ENCODE assay signal across 14 cellular contexts in genomic region chr6:21749754-21750153, GRCh38.
DNase-seq lines count a peak whose midpoint lies in the region; ATAC-seq, FAIRE-seq and TF ChIP-seq lines count a peak whose summit lies in the region.
"Had no signal": no experiment of that assay in that cellular context is flagged by ENCODE, and none has a peak within 500 bp of the region (broad histone marks: within the 10 kb centered on the region; RNA-seq: fewer than 3 reads in every experiment).

No MANE protein-coding gene starts in this region.

- H4K20me1 ChIP-seq in BLaER1 treated with 17β-estradiol and CSF1 and Interleukin-3, amounts not matched to agents 10 nM and 100 nM: no peaks in the 10 kb centered on the region

- intact Hi-C loops in kidney (cut with DNase I) (no loop called here), lower leg skin (cut with DNase I; ENCODE audit: low total_unique reads) (no loop called here)

- DNase-seq in NCI-H1092 (lab: John Stamatoyannopoulos, UW) (peak; percentile 72), NCI-H524 (lab: John Stamatoyannopoulos, UW) (peak; percentile 90 to 96), 8988T (no peak), kidney (no peak), lower leg skin (ENCODE audit: low spot score in 2 of 2) (no peak)
- DNase-seq: activated CD8-positive, alpha-beta memory T cell treated with anti-CD3 and anti-CD28 coated beads, Interleukin-2, amount 50 U/mL, for 4 hours; activated naive CD4-positive, alpha-beta T cell treated with anti-CD3 and anti-CD28 coated beads for 36 hours; effector CD8-positive, alpha-beta T cell; NCI-H146; stimulated activated CD4-positive, alpha-beta T cell treated with anti-CD3 and anti-CD28 coated beads, Interleukin-12 subunit alpha, Interleukin-12 subunit beta, amount 100 ng/mL, for 4 hours had no signal

- WGBS in lower leg skin, 2 donors: 95 to 100% methylated on average over 2 of the region's 2 CpGs

- H3K27me3 ChIP-seq in BLaER1 treated with 17β-estradiol and CSF1 and Interleukin-3, amounts not matched to agents 10 nM and 100 nM: no peaks in the 10 kb centered on the region
- H3K27me3 ChIP-seq in iPS-18a (ENCODE audit: control insufficient read depth, insufficient read depth, low read length): no peaks in the 10 kb centered on the region
- H3K27me3 ChIP-seq: breast epithelium had no signal

- H3K27ac ChIP-seq in BLaER1 treated with 17β-estradiol and CSF1 and Interleukin-3, amounts not matched to agents 10 nM and 100 nM: no peak overlapping the region
- peak overlapping the region; percentile 18 for H3K27ac ChIP-seq in iPS-18a (ENCODE audit: low read length)
- no peak overlapping the region for H3K27ac ChIP-seq in kidney (ENCODE audit: low read depth in 2 of 2, low read length in 2 of 2)

- peaks cover 0 to 14% (median 6%) of the 10 kb centered on the region in 11 experiments; a peak in 12 of 22 replicates for H3K9me3 ChIP-seq in BLaER1 treated with 17β-estradiol and CSF1 and Interleukin-3, amounts not matched to agents 10 nM and 100 nM (replicated peaks in 1 of 11)
- H3K9me3 ChIP-seq in iPS-18a (ENCODE audit: control insufficient read depth, low read depth, low read length) (no peaks in the 10 kb centered on the region), kidney (ENCODE audit: control insufficient read depth in 1 of 2, low read length in 2 of 2) (no peaks in the 10 kb centered on the region)
- H3K9me3 ChIP-seq: breast epithelium had no signal

- no peak for ATAC-seq in GM18909 (IDR thresholded peaks at IDR 0.05; ENCODE audit: poor library complexity, unreplicated experiment)

- TF ChIP-seq POLR2A in lower leg skin (IDR thresholded peaks at IDR 0.05): no peak

- no peak overlapping the region for H3K4me3 ChIP-seq in BLaER1 treated with 17β-estradiol and CSF1 and Interleukin-3, amounts not matched to agents 10 nM and 100 nM
- no peak overlapping the region for H3K4me3 ChIP-seq in iPS-18a (ENCODE audit: low read length)
- H3K4me3 ChIP-seq in kidney (ENCODE audit: low read length in 2 of 2): no peak overlapping the region
- no peak overlapping the region for H3K4me3 ChIP-seq in lower leg skin (ENCODE audit: low read depth, poor library complexity, severe bottlenecking)
- H3K4me3 ChIP-seq: breast epithelium had no signal

- H3K9ac ChIP-seq in BLaER1 treated with 17β-estradiol and CSF1 and Interleukin-3, amounts not matched to agents 10 nM and 100 nM: no peak overlapping the region
- H3K9ac ChIP-seq in iPS-18a (ENCODE audit: low read length): no peak overlapping the region
- H3K9ac ChIP-seq in kidney (ENCODE audit: low read length in 2 of 2): no peak overlapping the region

- peaks cover 0 to 53% (median 26%) of the 10 kb centered on the region in 10 experiments; a peak in 16 of 20 replicates for H3K4me1 ChIP-seq in BLaER1 treated with 17β-estradiol and CSF1 and Interleukin-3, amounts not matched to agents 10 nM and 100 nM
- H3K4me1 ChIP-seq in iPS-18a (ENCODE audit: control insufficient read depth, low read depth, low read length) (peaks cover 66% of the 10 kb centered on the region), kidney (ENCODE audit: control insufficient read depth in 1 of 2, insufficient read depth in 1 of 2, low read depth in 1 of 2, low read length in 2 of 2) (peaks cover 0 to 3% of the 10 kb centered on the region in 2 donors)
- H3K4me1 ChIP-seq: breast epithelium had no signal

- no peaks in the 10 kb centered on the region for H3K36me3 ChIP-seq in BLaER1 treated with 17β-estradiol and CSF1 and Interleukin-3, amounts not matched to agents 10 nM and 100 nM
- H3K36me3 ChIP-seq in iPS-18a (ENCODE audit: control insufficient read depth, low read depth, low read length): peaks cover under 1% of the 10 kb centered on the region
- no peaks in the 10 kb centered on the region for H3K36me3 ChIP-seq in kidney (ENCODE audit: control insufficient read depth in 1 of 2, insufficient read depth in 2 of 2, low read length in 2 of 2)
- H3K36me3 ChIP-seq: breast epithelium had no signal

- no peak for FAIRE-seq in kidney (lab: Jason Lieb, UNC)

- H3K4me2 ChIP-seq in BLaER1 treated with 17β-estradiol and CSF1 and Interleukin-3, amounts not matched to agents 10 nM and 100 nM: peak overlapping the region in 7 of 11 experiments; percentile 11 to 48 (median 38); a peak in 9 of 22 replicates

- TF ChIP-seq CTCF in kidney (IDR thresholded peaks at IDR 0.05; ENCODE audit: borderline replicate concordance, extremely low read depth, insufficient read depth): no peak
- no peak for TF ChIP-seq CTCF in lower leg skin (IDR thresholded peaks at IDR 0.05)

Comparison
In these comparisons a context has a peak if more than half of its experiments do, and no peak if none do; other contexts are left out.
1. DNase-seq: peak in NCI-H1092 (single experiment) and NCI-H524 (2 of 2); none in 8988T (single experiment), kidney (single experiment) and lower leg skin (0 of 2).